Comparison of ENCODE assay signal across 18 cellular contexts in the genomic region with DNA sequence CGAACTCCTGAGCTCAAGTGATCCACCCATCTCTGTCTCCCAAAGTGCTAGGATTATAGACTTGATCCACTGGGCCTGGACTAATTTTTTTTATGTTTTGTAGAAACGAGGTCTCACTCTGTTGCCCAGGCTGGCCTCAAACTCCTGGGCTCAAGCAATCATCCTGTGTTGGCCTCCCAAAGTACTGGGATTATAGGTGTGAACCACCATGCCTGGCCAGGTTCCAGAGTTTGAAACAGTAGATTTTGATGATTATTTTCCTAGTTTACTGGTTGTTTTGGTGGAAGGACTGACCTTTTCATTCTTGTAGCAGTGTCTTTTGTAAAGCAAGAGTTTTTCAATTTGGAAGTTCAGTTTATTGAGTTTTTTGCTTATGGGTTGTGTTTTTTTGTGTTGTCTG. TPM values are rescaled to one million over a fixed set of nuclear protein-coding genes. Genes with fewer than 3 reads are reported as not detected.
DNase-seq lines count a peak whose midpoint lies in the region; ATAC-seq and TF ChIP-seq lines count a peak whose summit lies in the region.
"Had no signal": no experiment of that assay in that cellular context is flagged by ENCODE, and none has a peak within 500 bp of the region (broad histone marks: within the 10 kb centered on the region; RNA-seq: fewer than 3 reads in every experiment).

No MANE protein-coding gene starts in this region.

- POLR2A ChIA-PET in HEK293 (lab: Yijun Ruan, JAX), result interaction anchor here (0.6 kb wide), 1 partner anchor 15 kb away, joined by 3 read pairs; a partner anchor contains a TSS
- POLR2A ChIA-PET in WTC11 (lab: Charles Lee), result no interaction called here
- POLR2A ChIA-PET in naive thymus-derived CD8-positive, alpha-beta T cell (lab: Charles Lee), result interaction anchor here (0.7 kb wide), 1 partner anchor 15 kb away, joined by 3 read pairs; a partner anchor contains a TSS

- H3K36me3 ChIP-seq in HEK293 (ENCODE audit: control insufficient read depth in 2 of 2, insufficient read depth in 1 of 2, low read length in 2 of 2), result peaks cover 4 to 6% of the 10 kb centered on the region in 2 experiments; a peak in 2 of 3 replicates
- no peaks in the 10 kb centered on the region for H3K36me3 ChIP-seq in lower lobe of right lung

- H3K4me3 ChIP-seq in HEK293 (ENCODE audit: low read depth, low read length) (no peak overlapping the region), lower lobe of right lung (no peak overlapping the region)
- H3K4me3 ChIP-seq: BLaER1, GM23338 had no signal

- peak overlapping the region; percentile 31; the same call in 1 of the 2 replicates for H3K27ac Mint-ChIP-seq in WTC11
- H3K27ac Mint-ChIP-seq in naive thymus-derived CD8-positive, alpha-beta T cell, result peak overlapping the region in 6 of 10 donors; percentile 12 to 61 (median 37)
- H3K27ac Mint-ChIP-seq: CD4-positive, alpha-beta memory T cell; GM23338 had no signal

- H3K27ac ChIP-seq in HEK293 (ENCODE audit: extremely low read depth, low read depth, low read length), result no peak overlapping the region
- no peak overlapping the region for H3K27ac ChIP-seq in lower lobe of right lung
- H3K27ac ChIP-seq: BLaER1 had no signal

- H3K4me3 Mint-ChIP-seq in WTC11, result no peak overlapping the region
- no peak overlapping the region for H3K4me3 Mint-ChIP-seq in naive thymus-derived CD8-positive, alpha-beta T cell
- H3K4me3 Mint-ChIP-seq: CD14-positive monocyte, GM23338 had no signal

- no peaks in the 10 kb centered on the region for H3K27me3 ChIP-seq in lower lobe of right lung (ENCODE audit: low read depth)
- H3K27me3 ChIP-seq: BLaER1 had no signal

- no peaks in the 10 kb centered on the region for H3K9me3 Mint-ChIP-seq in WTC11
- peaks cover 0 to 2% (median 0%) of the 10 kb centered on the region in 9 donors for H3K9me3 Mint-ChIP-seq in naive thymus-derived CD8-positive, alpha-beta T cell
- H3K9me3 Mint-ChIP-seq: GM23338 had no signal

- no peaks in the 10 kb centered on the region for H3K9me3 ChIP-seq in HEK293 (ENCODE audit: control insufficient read depth, insufficient read depth, low read depth, low read length)
- no peaks in the 10 kb centered on the region for H3K9me3 ChIP-seq in lower lobe of right lung

- H3K4me1 ChIP-seq in HEK293 (ENCODE audit: control insufficient read depth, insufficient read depth, low read length), result peaks cover 21% of the 10 kb centered on the region
- no peaks in the 10 kb centered on the region for H3K4me1 ChIP-seq in lower lobe of right lung

- H3K36me3 Mint-ChIP-seq in WTC11, result no peaks in the 10 kb centered on the region
- peaks cover 8 to 44% (median 20%) of the 10 kb centered on the region in 3 donors for H3K36me3 Mint-ChIP-seq in naive thymus-derived CD8-positive, alpha-beta T cell

- no peaks in the 10 kb centered on the region for H3K27me3 Mint-ChIP-seq in WTC11 (ENCODE audit: low read depth)
- no peaks in the 10 kb centered on the region for H3K27me3 Mint-ChIP-seq in naive thymus-derived CD8-positive, alpha-beta T cell
- H3K27me3 Mint-ChIP-seq: CD4-positive, alpha-beta memory T cell had no signal

- CTCF ChIA-PET in HEK293 (lab: Yijun Ruan, JAX) (interaction anchor here (0.9 to 1.3 kb wide), 2 partner anchors 149 to 164 kb away, joined by 3 read pairs; no protein-coding TSS in a partner anchor), WTC11 (lab: Charles Lee) (no interaction called here)

- H3K4me1 Mint-ChIP-seq in WTC11, result peaks cover 6% of the 10 kb centered on the region
- peaks cover 12 to 73% (median 52%) of the 10 kb centered on the region in 4 donors for H3K4me1 Mint-ChIP-seq in naive thymus-derived CD8-positive, alpha-beta T cell
- H3K4me1 Mint-ChIP-seq: CD14-positive monocyte had no signal

- DNase-seq in WTC11 (ENCODE audit: low spot score), result no peak
- DNase-seq in naive thymus-derived CD8-positive, alpha-beta T cell, result no peak
- no peak for DNase-seq in lower lobe of right lung
- no peak for DNase-seq in middle frontal gyrus (ENCODE audit: extremely low spot score, low spot score)
- DNase-seq in stimulated activated CD4-positive, alpha-beta T cell treated with anti-CD3 and anti-CD28 coated beads, Interleukin-2, amount 100 ng/mL, for 48 hours, result no peak
- DNase-seq: 8988T; CD4-positive, alpha-beta memory T cell; DMS153; DMS79; GDM1; HCEC 1CT had no signal

- intact Hi-C loops in lower lobe of right lung (cut with DNase I), result no loop called here

- ATAC-seq in WTC11, result no peak
- ATAC-seq in naive thymus-derived CD8-positive, alpha-beta T cell, result no peak
- no peak for ATAC-seq in lower lobe of right lung

- TF ChIP-seq CTCF in HEK293 (tag by site-specific recombination; IDR thresholded peaks at IDR 0.05) (no peak), WTC11 (IDR thresholded peaks at IDR 0.05) (no peak), lower lobe of right lung (IDR thresholded peaks at IDR 0.05) (no peak)

TF ChIP-seq in HEK293, 187 proteins besides CTCF, POLR2A, EP300 and RAD21 (continues in another document):
- TF ChIP-seq, protein P1, sequence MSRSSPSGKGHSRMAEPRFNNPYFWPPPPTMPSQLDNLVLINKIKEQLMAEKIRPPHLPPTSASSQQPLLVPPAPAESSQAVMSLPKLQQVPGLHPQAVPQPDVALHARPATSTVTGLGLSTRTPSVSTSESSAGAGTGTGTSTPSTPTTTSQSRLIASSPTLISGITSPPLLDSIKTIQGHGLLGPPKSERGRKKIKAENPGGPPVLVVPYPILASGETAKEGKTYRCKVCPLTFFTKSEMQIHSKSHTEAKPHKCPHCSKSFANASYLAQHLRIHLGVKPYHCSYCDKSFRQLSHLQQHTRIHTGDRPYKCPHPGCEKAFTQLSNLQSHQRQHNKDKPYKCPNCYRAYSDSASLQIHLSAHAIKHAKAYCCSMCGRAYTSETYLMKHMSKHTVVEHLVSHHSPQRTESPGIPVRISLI (tag by site-specific recombination; IDR thresholded peaks at IDR 0.05), result no peak
- TF ChIP-seq, protein P2, sequence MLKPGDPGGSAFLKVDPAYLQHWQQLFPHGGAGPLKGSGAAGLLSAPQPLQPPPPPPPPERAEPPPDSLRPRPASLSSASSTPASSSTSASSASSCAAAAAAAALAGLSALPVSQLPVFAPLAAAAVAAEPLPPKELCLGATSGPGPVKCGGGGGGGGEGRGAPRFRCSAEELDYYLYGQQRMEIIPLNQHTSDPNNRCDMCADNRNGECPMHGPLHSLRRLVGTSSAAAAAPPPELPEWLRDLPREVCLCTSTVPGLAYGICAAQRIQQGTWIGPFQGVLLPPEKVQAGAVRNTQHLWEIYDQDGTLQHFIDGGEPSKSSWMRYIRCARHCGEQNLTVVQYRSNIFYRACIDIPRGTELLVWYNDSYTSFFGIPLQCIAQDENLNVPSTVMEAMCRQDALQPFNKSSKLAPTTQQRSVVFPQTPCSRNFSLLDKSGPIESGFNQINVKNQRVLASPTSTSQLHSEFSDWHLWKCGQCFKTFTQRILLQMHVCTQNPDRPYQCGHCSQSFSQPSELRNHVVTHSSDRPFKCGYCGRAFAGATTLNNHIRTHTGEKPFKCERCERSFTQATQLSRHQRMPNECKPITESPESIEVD (tag by site-specific recombination; IDR thresholded peaks at IDR 0.05), result peak; percentile 4; the same call in 1 of the 2 replicates
- peak; percentile 73 for TF ChIP-seq ZNF121 (tag by site-specific recombination; IDR thresholded peaks at IDR 0.05)

TF ChIP-seq in WTC11, 78 proteins besides CTCF, POLR2A, EP300 and RAD21 (continues in another document):
- TF ChIP-seq, protein P3, sequence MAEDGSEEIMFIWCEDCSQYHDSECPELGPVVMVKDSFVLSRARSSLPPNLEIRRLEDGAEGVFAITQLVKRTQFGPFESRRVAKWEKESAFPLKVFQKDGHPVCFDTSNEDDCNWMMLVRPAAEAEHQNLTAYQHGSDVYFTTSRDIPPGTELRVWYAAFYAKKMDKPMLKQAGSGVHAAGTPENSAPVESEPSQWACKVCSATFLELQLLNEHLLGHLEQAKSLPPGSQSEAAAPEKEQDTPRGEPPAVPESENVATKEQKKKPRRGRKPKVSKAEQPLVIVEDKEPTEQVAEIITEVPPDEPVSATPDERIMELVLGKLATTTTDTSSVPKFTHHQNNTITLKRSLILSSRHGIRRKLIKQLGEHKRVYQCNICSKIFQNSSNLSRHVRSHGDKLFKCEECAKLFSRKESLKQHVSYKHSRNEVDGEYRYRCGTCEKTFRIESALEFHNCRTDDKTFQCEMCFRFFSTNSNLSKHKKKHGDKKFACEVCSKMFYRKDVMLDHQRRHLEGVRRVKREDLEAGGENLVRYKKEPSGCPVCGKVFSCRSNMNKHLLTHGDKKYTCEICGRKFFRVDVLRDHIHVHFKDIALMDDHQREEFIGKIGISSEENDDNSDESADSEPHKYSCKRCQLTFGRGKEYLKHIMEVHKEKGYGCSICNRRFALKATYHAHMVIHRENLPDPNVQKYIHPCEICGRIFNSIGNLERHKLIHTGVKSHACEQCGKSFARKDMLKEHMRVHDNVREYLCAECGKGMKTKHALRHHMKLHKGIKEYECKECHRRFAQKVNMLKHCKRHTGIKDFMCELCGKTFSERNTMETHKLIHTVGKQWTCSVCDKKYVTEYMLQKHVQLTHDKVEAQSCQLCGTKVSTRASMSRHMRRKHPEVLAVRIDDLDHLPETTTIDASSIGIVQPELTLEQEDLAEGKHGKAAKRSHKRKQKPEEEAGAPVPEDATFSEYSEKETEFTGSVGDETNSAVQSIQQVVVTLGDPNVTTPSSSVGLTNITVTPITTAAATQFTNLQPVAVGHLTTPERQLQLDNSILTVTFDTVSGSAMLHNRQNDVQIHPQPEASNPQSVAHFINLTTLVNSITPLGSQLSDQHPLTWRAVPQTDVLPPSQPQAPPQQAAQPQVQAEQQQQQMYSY (CRISPR knock-in tag; IDR thresholded peaks at IDR 0.05), result no peak
- TF ChIP-seq RORB (CRISPR knock-in tag; IDR thresholded peaks at IDR 0.05), result no peak

RNA-seq across cellular contexts. Expression of a gene that starts 15.0 kb away (rescaled TPM):
- total RNA-seq in WTC11 (2021), result 72.5 to 79.2 TPM (median 79.0 TPM) in 3 replicates
- total RNA-seq in naive thymus-derived CD8-positive, alpha-beta T cell, result 100 to 1,000 TPM; 162 to 164 TPM
- polyA plus RNA-seq in naive thymus-derived CD8-positive, alpha-beta T cell, result 10 to 100 TPM in 2 of 3 donors, 1 to 10 TPM in 1; 7.1 to 19.1 (median 12.5) TPM
- 88.7 TPM for total RNA-seq in lower lobe of right lung

RNA-seq across cellular contexts. Expression of a gene that starts 20.8 kb away (rescaled TPM):
- not detected in 3 replicates for total RNA-seq in WTC11 (2021)
- total RNA-seq in naive thymus-derived CD8-positive, alpha-beta T cell, result not detected
- polyA plus RNA-seq in naive thymus-derived CD8-positive, alpha-beta T cell, result not detected
- not detected for total RNA-seq in lower lobe of right lung
- total RNA-seq: A673; CD4-positive, alpha-beta memory T cell; Daoy; GM23338 had no signal
- polyA plus RNA-seq: AG04450; CD14-positive monocyte; CD4-positive, alpha-beta memory T cell; GM23338 had no signal

RNA-seq across cellular contexts. Expression of a gene that starts 46.1 kb away (rescaled TPM):
- total RNA-seq in WTC11 (2021) (0.50 to 1.2 TPM (median 1.1 TPM) in 3 replicates), lower lobe of right lung (3.0 TPM)
- total RNA-seq in naive thymus-derived CD8-positive, alpha-beta T cell, result not detected
- not detected for polyA plus RNA-seq in naive thymus-derived CD8-positive, alpha-beta T cell
- total RNA-seq: A673; CD4-positive, alpha-beta memory T cell; Daoy; GM23338 had no signal
- polyA plus RNA-seq: CD14-positive monocyte; CD4-positive, alpha-beta memory T cell had no signal

RNA-seq across cellular contexts. Expression of a gene that starts 51.8 kb away (rescaled TPM):
- total RNA-seq in WTC11 (2021) (194 to 238 TPM (median 205 TPM) in 3 replicates), lower lobe of right lung (102 TPM)
- 100 to 1,000 TPM in 1 of 2 experiments, 10 to 100 TPM in 1; 92.7 to 108 TPM for total RNA-seq in naive thymus-derived CD8-positive, alpha-beta T cell
- polyA plus RNA-seq in naive thymus-derived CD8-positive, alpha-beta T cell, result 100 to 1,000 TPM; 111 to 152 (median 133) TPM

RNA-seq across cellular contexts. Expression of a gene that starts 59.4 kb away (rescaled TPM):
- 3.6 to 5.8 TPM (median 3.6 TPM) in 3 replicates for total RNA-seq in WTC11 (2021)
- not detected for total RNA-seq in naive thymus-derived CD8-positive, alpha-beta T cell
- polyA plus RNA-seq in naive thymus-derived CD8-positive, alpha-beta T cell, result 1 to 10 TPM in 2 of 3 donors, under 1 TPM in 1; 0.58 to 1.6 (median 1.3) TPM
- 2.9 TPM for total RNA-seq in lower lobe of right lung
- total RNA-seq: A673 had no signal
